Comparison of ENCODE assay signal across 1 cellular context in the genomic region with DNA sequence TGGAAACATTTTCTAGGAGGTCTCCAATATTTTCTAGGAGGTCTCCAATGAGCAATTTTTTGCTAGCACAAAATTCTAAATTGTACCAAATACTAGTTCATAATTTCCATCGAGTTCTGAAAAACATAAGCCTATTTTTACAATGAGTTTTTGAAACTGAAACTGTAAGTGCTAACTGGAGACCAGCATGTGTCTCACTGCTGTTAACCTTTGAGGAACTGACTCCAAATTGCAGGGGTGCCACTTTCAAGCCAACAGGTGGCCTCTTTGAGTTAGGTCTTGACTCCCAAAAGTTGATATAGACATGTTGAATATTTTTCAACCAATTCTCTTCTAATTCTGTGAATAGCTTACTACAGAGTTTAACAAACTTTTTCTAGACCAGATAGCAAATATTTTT.
TF ChIP-seq lines count a peak whose summit lies in the region.

No MANE protein-coding gene starts in this region.

TF ChIP-seq in WTC11, 78 proteins besides CTCF, POLR2A, EP300 and RAD21 (continued from another document):
- TF ChIP-seq, protein P1, sequence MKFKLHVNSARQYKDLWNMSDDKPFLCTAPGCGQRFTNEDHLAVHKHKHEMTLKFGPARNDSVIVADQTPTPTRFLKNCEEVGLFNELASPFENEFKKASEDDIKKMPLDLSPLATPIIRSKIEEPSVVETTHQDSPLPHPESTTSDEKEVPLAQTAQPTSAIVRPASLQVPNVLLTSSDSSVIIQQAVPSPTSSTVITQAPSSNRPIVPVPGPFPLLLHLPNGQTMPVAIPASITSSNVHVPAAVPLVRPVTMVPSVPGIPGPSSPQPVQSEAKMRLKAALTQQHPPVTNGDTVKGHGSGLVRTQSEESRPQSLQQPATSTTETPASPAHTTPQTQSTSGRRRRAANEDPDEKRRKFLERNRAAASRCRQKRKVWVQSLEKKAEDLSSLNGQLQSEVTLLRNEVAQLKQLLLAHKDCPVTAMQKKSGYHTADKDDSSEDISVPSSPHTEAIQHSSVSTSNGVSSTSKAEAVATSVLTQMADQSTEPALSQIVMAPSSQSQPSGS (CRISPR knock-in tag; IDR thresholded peaks at IDR 0.05; ENCODE audit: borderline replicate concordance, low read depth): no peak
- TF ChIP-seq CBFB (CRISPR knock-in tag; IDR thresholded peaks at IDR 0.05; ENCODE audit: low read depth): no peak
- TF ChIP-seq, protein P2, sequence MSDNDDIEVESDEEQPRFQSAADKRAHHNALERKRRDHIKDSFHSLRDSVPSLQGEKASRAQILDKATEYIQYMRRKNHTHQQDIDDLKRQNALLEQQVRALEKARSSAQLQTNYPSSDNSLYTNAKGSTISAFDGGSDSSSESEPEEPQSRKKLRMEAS (CRISPR knock-in tag; IDR thresholded peaks at IDR 0.05): no peak
- TF ChIP-seq, protein P3, sequence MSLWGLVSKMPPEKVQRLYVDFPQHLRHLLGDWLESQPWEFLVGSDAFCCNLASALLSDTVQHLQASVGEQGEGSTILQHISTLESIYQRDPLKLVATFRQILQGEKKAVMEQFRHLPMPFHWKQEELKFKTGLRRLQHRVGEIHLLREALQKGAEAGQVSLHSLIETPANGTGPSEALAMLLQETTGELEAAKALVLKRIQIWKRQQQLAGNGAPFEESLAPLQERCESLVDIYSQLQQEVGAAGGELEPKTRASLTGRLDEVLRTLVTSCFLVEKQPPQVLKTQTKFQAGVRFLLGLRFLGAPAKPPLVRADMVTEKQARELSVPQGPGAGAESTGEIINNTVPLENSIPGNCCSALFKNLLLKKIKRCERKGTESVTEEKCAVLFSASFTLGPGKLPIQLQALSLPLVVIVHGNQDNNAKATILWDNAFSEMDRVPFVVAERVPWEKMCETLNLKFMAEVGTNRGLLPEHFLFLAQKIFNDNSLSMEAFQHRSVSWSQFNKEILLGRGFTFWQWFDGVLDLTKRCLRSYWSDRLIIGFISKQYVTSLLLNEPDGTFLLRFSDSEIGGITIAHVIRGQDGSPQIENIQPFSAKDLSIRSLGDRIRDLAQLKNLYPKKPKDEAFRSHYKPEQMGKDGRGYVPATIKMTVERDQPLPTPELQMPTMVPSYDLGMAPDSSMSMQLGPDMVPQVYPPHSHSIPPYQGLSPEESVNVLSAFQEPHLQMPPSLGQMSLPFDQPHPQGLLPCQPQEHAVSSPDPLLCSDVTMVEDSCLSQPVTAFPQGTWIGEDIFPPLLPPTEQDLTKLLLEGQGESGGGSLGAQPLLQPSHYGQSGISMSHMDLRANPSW (CRISPR knock-in tag; conservative IDR thresholded peaks at IDR 0.05; ENCODE audit: low read depth): no peak
